ENCODE assay signal across 1 cellular context in genomic region chr5:97844797-97845196, GRCh38.
TF ChIP-seq lines count a peak whose summit lies in the region.

No MANE protein-coding gene starts in this region.

TF ChIP-seq in H1, 55 proteins besides CTCF, POLR2A, EP300 and RAD21:
- TF ChIP-seq RFX5 (IDR thresholded peaks at IDR 0.05; ENCODE audit: borderline replicate concordance, low read depth, low read length): no peak
- TF ChIP-seq, protein P1, sequence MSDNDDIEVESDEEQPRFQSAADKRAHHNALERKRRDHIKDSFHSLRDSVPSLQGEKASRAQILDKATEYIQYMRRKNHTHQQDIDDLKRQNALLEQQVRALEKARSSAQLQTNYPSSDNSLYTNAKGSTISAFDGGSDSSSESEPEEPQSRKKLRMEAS (IDR thresholded peaks at IDR 0.05): 0 out of 2 replicates have a peak, but pooled peaks have one; percentile 26
TF ChIP-seq in H1: peak in this region for 1.
